In genomic region chr6:17442196-17442595, GRCh38 we compare ENCODE assay signal across 19 cellular contexts. TPM values are rescaled to one million over a fixed set of nuclear protein-coding genes. Genes with fewer than 3 reads are reported as not detected.
"Had no signal": no experiment of that assay in that cellular context is flagged by ENCODE, and none has a peak within 500 bp of the region (broad histone marks: within the 10 kb centered on the region; RNA-seq: fewer than 3 reads in every experiment).

No MANE protein-coding gene starts in this region.

- H3K4me3 ChIP-seq: heart right ventricle, right atrium auricular region, smooth muscle cell, suprapubic skin, thyroid gland had no signal

- ATAC-seq: effector memory CD8-positive, alpha-beta T cell; heart right ventricle; left lobe of liver; naive thymus-derived CD4-positive, alpha-beta T cell; stimulated activated naive CD8-positive, alpha-beta T cell treated with anti-CD3 and anti-CD28 coated beads, Interleukin-15, Interleukin-2, amounts not matched to agents 100 U/mL and 50 U/mL, for 24 hours had no signal

- H3K27ac Mint-ChIP-seq: dendritic cell treated with granulocyte-macrophage colony-stimulating factor and Interleukin-4, amounts not matched to agents 40 ng/mL and 50 ng/mL, for 4 days; effector memory CD8-positive, alpha-beta T cell; naive thymus-derived CD4-positive, alpha-beta T cell; type B pancreatic cell had no signal

- H3K27ac ChIP-seq: heart right ventricle, neutrophil, right atrium auricular region, suprapubic skin, thyroid gland had no signal

- H3K36me3 Mint-ChIP-seq: naive thymus-derived CD4-positive, alpha-beta T cell had no signal

- FAIRE-seq: colon, frontal cortex, urothelium cell line had no signal

- H3K4me2 ChIP-seq: smooth muscle cell had no signal

- H3K27me3 Mint-ChIP-seq: type B pancreatic cell had no signal

- H3K36me3 ChIP-seq: neutrophil, right atrium auricular region, suprapubic skin, thyroid gland had no signal

- H3K4me1 ChIP-seq: right atrium auricular region, suprapubic skin had no signal

- H3K9me3 Mint-ChIP-seq: dendritic cell treated with granulocyte-macrophage colony-stimulating factor and Interleukin-4, amounts not matched to agents 40 ng/mL and 50 ng/mL, for 4 days; effector memory CD8-positive, alpha-beta T cell had no signal

- H3K9me3 ChIP-seq: heart right ventricle, neutrophil, right atrium auricular region, suprapubic skin, thyroid gland had no signal

- H3K27me3 ChIP-seq: heart right ventricle, right atrium auricular region, suprapubic skin, thyroid gland had no signal

- DNase-seq: effector memory CD8-positive, alpha-beta T cell; heart right ventricle; islet precursor cell; mammary epithelial cell; naive thymus-derived CD4-positive, alpha-beta T cell; posterior cingulate gyrus; stimulated activated CD4-positive, alpha-beta T cell treated with anti-CD3 and anti-CD28 coated beads, Interleukin-2, amount 100 ng/mL, for 48 hours; stimulated activated naive CD8-positive, alpha-beta T cell treated with anti-CD3 and anti-CD28 coated beads, Interleukin-15, Interleukin-2, amounts not matched to agents 100 U/mL and 50 U/mL, for 24 hours; thyroid gland had no signal

- H3K4me3 Mint-ChIP-seq: dendritic cell treated with granulocyte-macrophage colony-stimulating factor and Interleukin-4, amounts not matched to agents 40 ng/mL and 50 ng/mL, for 4 days; effector memory CD8-positive, alpha-beta T cell; naive thymus-derived CD4-positive, alpha-beta T cell; type B pancreatic cell had no signal

RNA-seq across cellular contexts. Expression of gene CAP2, which starts 48.8 kb away (rescaled TPM):
- total RNA-seq: naive thymus-derived CD4-positive, alpha-beta T cell had no signal
- polyA plus RNA-seq: naive thymus-derived CD4-positive, alpha-beta T cell had no signal
